In genomic region chr10:2023687-2024086, GRCh38 we compare ENCODE assay signal across 39 cellular contexts.
"Had no signal": no experiment of that assay in that cellular context is flagged by ENCODE, and none has a peak within 500 bp of the region (broad histone marks: within the 10 kb centered on the region; RNA-seq: fewer than 3 reads in every experiment).

No MANE protein-coding gene starts in this region.

- H3K4me1 Mint-ChIP-seq: activated naive CD4-positive, alpha-beta T cell treated with anti-CD3 and anti-CD28 coated beads, Interleukin-2, amount 10 ng/mL, durations not matched to agents 7 days and 5 days; activated naive CD4-positive, alpha-beta T cell treated with anti-CD3 and anti-CD28 coated beads, Interleukin-2, amount 50 U/mL, for 24 hours; activated naive CD8-positive, alpha-beta T cell treated with anti-CD3 and anti-CD28 coated beads for 36 hours; activated naive CD8-positive, alpha-beta T cell treated with anti-CD3 and anti-CD28 coated beads, Interleukin-2, amount 10 ng/mL, durations not matched to agents 7 days and 5 days; activated naive CD8-positive, alpha-beta T cell treated with anti-CD3 and anti-CD28 coated beads, Interleukin-2, amount 50 U/mL, for 24 hours; activated T-helper 17 cell treated with anti-CD3 and anti-CD28 coated beads, Interleukin-2, amount 50 U/mL, for 72 hours; central memory CD8-positive, alpha-beta T cell had no signal

- DNase-seq: activated effector memory CD4-positive, alpha-beta T cell treated with anti-CD3 and anti-CD28 coated beads, Interleukin-2, amount 50 U/mL, for 16 hours; activated effector memory CD4-positive, alpha-beta T cell treated with Interleukin-2 at 50 U/mL for 16 hours; activated gamma-delta T cell; activated gamma-delta T cell treated with Interleukin-2 at 50 U/mL for 16 hours; activated naive CD4-positive, alpha-beta T cell; activated naive CD4-positive, alpha-beta T cell treated with anti-CD3 and anti-CD28 coated beads for 36 hours; activated naive CD4-positive, alpha-beta T cell treated with anti-CD3 and anti-CD28 coated beads, Interleukin-2, amount 10 ng/mL, durations not matched to agents 7 days and 5 days; activated naive CD4-positive, alpha-beta T cell treated with anti-CD3 and anti-CD28 coated beads, Interleukin-2, amount 50 U/mL, for 16 hours; activated naive CD4-positive, alpha-beta T cell treated with Interleukin-2 at 50 U/mL for 16 hours; activated naive CD8-positive, alpha-beta T cell treated with anti-CD3 and anti-CD28 coated beads for 36 hours; activated naive CD8-positive, alpha-beta T cell treated with anti-CD3 and anti-CD28 coated beads, Interleukin-2, amount 10 ng/mL, durations not matched to agents 7 days and 5 days; activated naive CD8-positive, alpha-beta T cell treated with anti-CD3 and anti-CD28 coated beads, Interleukin-2, amount 50 U/mL, for 24 hours; activated T-cell treated with anti-CD3 and anti-CD28 coated beads for 4 hours; activated T-cell treated with anti-CD3 and anti-CD28 coated beads, Interleukin-2, amount 50 U/mL, for 1 hour; activated T-cell treated with anti-CD3 and anti-CD28 coated beads, Interleukin-2, amount 50 U/mL, for 24 hours; activated T-cell treated with anti-CD3 and anti-CD28 coated beads, Interleukin-2, amount 50 U/mL, for 4 hours; activated T-cell treated with anti-CD3 and anti-CD28 coated beads, Interleukin-2, amount 50 U/mL, for 48 hours; activated T-cell treated with anti-CD3 and anti-CD28 coated beads, Interleukin-2, amount 50 U/mL, for 72 hours; adrenal gland; amniotic stem cell; amygdala; anterior cingulate cortex; aorta; body of pancreas; brain microvascular endothelial cell; caudate nucleus; central memory CD4-positive, alpha-beta T cell; cerebellar nuclear complex had no signal

- H3K36me3 Mint-ChIP-seq: activated naive CD4-positive, alpha-beta T cell treated with anti-CD3 and anti-CD28 coated beads, Interleukin-2, amount 10 ng/mL, durations not matched to agents 7 days and 5 days; activated naive CD4-positive, alpha-beta T cell treated with anti-CD3 and anti-CD28 coated beads, Interleukin-2, amount 50 U/mL, for 24 hours; activated naive CD4-positive, alpha-beta T cell treated with anti-CD3 and anti-CD28 coated beads, Interleukin-2, amount 50 U/mL, for 72 hours; activated naive CD8-positive, alpha-beta T cell; activated naive CD8-positive, alpha-beta T cell treated with anti-CD3 and anti-CD28 coated beads for 36 hours; activated naive CD8-positive, alpha-beta T cell treated with anti-CD3 and anti-CD28 coated beads, Interleukin-2, amount 10 ng/mL, durations not matched to agents 7 days and 5 days; brain had no signal

- H3K27ac ChIP-seq: adrenal gland, ascending aorta, body of pancreas, brain microvascular endothelial cell, breast epithelium, cardiac muscle cell had no signal

- H3K4me3 ChIP-seq: adrenal gland, ascending aorta, body of pancreas, breast epithelium, cardiac muscle cell had no signal

- H3K4me3 Mint-ChIP-seq: activated naive CD4-positive, alpha-beta T cell treated with anti-CD3 and anti-CD28 coated beads for 36 hours; activated naive CD4-positive, alpha-beta T cell treated with anti-CD3 and anti-CD28 coated beads, Interleukin-2, amount 10 ng/mL, durations not matched to agents 7 days and 5 days; activated naive CD4-positive, alpha-beta T cell treated with anti-CD3 and anti-CD28 coated beads, Interleukin-2, amount 50 U/mL, for 24 hours; activated naive CD8-positive, alpha-beta T cell; activated naive CD8-positive, alpha-beta T cell treated with anti-CD3 and anti-CD28 coated beads for 36 hours; activated naive CD8-positive, alpha-beta T cell treated with anti-CD3 and anti-CD28 coated beads, Interleukin-2, amount 10 ng/mL, durations not matched to agents 7 days and 5 days; activated naive CD8-positive, alpha-beta T cell treated with anti-CD3 and anti-CD28 coated beads, Interleukin-2, amount 50 U/mL, for 24 hours; activated T-cell treated with anti-CD3 and anti-CD28 coated beads, Interleukin-2, amount 50 U/mL, for 24 hours; activated T-cell treated with anti-CD3 and anti-CD28 coated beads, Interleukin-2, amount 50 U/mL, for 4 hours; activated T-cell treated with anti-CD3 and anti-CD28 coated beads, Interleukin-2, amount 50 U/mL, for 72 hours; activated T-helper 1 cell treated with anti-CD3 and anti-CD28 coated beads, Interleukin-12 subunit alpha, Interleukin-12 subunit beta, Interleukin-2, Interleukin-4 antibody, amounts not matched to agents 30 ng/mL and 10 ng/mL and 1 ng/mL, durations not matched to agents 14 hours and 24 hours and 36 hours; activated T-helper 17 cell treated with anti-CD3 and anti-CD28 coated beads, Interleukin-2, amount 50 U/mL, for 72 hours; brain; central memory CD8-positive, alpha-beta T cell had no signal

- H3K36me3 ChIP-seq: adrenal gland, ascending aorta, brain microvascular endothelial cell, breast epithelium, cardiac muscle cell had no signal

- ATAC-seq: activated naive CD4-positive, alpha-beta T cell treated with anti-CD3 and anti-CD28 coated beads, Interleukin-2, amount 50 U/mL, for 72 hours; activated naive CD8-positive, alpha-beta T cell treated with anti-CD3 and anti-CD28 coated beads, Interleukin-2, amount 50 U/mL, for 24 hours; activated T-cell treated with anti-CD3 and anti-CD28 coated beads, Interleukin-2, amount 50 U/mL, for 4 hours; activated T-cell treated with anti-CD3 and anti-CD28 coated beads, Interleukin-2, amount 50 U/mL, for 72 hours; activated T-helper 17 cell treated with anti-CD3 and anti-CD28 coated beads, Interleukin-2, amount 50 U/mL, for 72 hours; body of pancreas had no signal

- H3K27ac Mint-ChIP-seq: activated naive CD4-positive, alpha-beta T cell treated with anti-CD3 and anti-CD28 coated beads for 36 hours; activated naive CD4-positive, alpha-beta T cell treated with anti-CD3 and anti-CD28 coated beads, Interleukin-2, amount 10 ng/mL, durations not matched to agents 7 days and 5 days; activated naive CD4-positive, alpha-beta T cell treated with anti-CD3 and anti-CD28 coated beads, Interleukin-2, amount 50 U/mL, for 24 hours; activated naive CD4-positive, alpha-beta T cell treated with anti-CD3 and anti-CD28 coated beads, Interleukin-2, amount 50 U/mL, for 72 hours; activated naive CD8-positive, alpha-beta T cell; activated naive CD8-positive, alpha-beta T cell treated with anti-CD3 and anti-CD28 coated beads for 36 hours; activated naive CD8-positive, alpha-beta T cell treated with anti-CD3 and anti-CD28 coated beads, Interleukin-2, amount 10 ng/mL, durations not matched to agents 7 days and 5 days; activated naive CD8-positive, alpha-beta T cell treated with anti-CD3 and anti-CD28 coated beads, Interleukin-2, amount 50 U/mL, for 24 hours; activated T-cell treated with anti-CD3 and anti-CD28 coated beads, Interleukin-2, amount 50 U/mL, for 24 hours; activated T-cell treated with anti-CD3 and anti-CD28 coated beads, Interleukin-2, amount 50 U/mL, for 72 hours; activated T-helper 1 cell treated with anti-CD3 and anti-CD28 coated beads, Interleukin-12 subunit alpha, Interleukin-12 subunit beta, Interleukin-2, Interleukin-4 antibody, amounts not matched to agents 30 ng/mL and 10 ng/mL and 1 ng/mL, durations not matched to agents 14 hours and 24 hours and 36 hours; activated T-helper 17 cell treated with anti-CD3 and anti-CD28 coated beads, Interleukin-2, amount 50 U/mL, for 72 hours; activated T-helper 2 cell treated with anti-CD3 and anti-CD28 coated beads, Interferon-gamma antibody, Interleukin-2, Interleukin-4, amounts not matched to agents 10 μg/mL and 5 μg/mL and 100 μg/mL, durations not matched to agents 14 hours and 24 hours and 36 hours had no signal

- H3K4me1 ChIP-seq: adrenal gland, ascending aorta, body of pancreas, breast epithelium had no signal

- H3K27me3 ChIP-seq: adrenal gland, ascending aorta, body of pancreas, brain microvascular endothelial cell, cardiac muscle cell had no signal

- H3K27me3 Mint-ChIP-seq: activated naive CD8-positive, alpha-beta T cell treated with anti-CD3 and anti-CD28 coated beads for 36 hours; activated naive CD8-positive, alpha-beta T cell treated with anti-CD3 and anti-CD28 coated beads, Interleukin-2, amount 10 ng/mL, durations not matched to agents 7 days and 5 days; activated naive CD8-positive, alpha-beta T cell treated with anti-CD3 and anti-CD28 coated beads, Interleukin-2, amount 50 U/mL, for 24 hours; central memory CD8-positive, alpha-beta T cell had no signal

- H3K9me3 ChIP-seq: adrenal gland, ascending aorta, body of pancreas had no signal

- H3K9me3 Mint-ChIP-seq: activated naive CD4-positive, alpha-beta T cell treated with anti-CD3 and anti-CD28 coated beads for 36 hours; activated naive CD4-positive, alpha-beta T cell treated with anti-CD3 and anti-CD28 coated beads, Interleukin-2, amount 50 U/mL, for 24 hours; activated naive CD4-positive, alpha-beta T cell treated with anti-CD3 and anti-CD28 coated beads, Interleukin-2, amount 50 U/mL, for 72 hours; activated naive CD8-positive, alpha-beta T cell treated with anti-CD3 and anti-CD28 coated beads for 36 hours; activated naive CD8-positive, alpha-beta T cell treated with anti-CD3 and anti-CD28 coated beads, Interleukin-2, amount 10 ng/mL, durations not matched to agents 7 days and 5 days; activated naive CD8-positive, alpha-beta T cell treated with anti-CD3 and anti-CD28 coated beads, Interleukin-2, amount 50 U/mL, for 24 hours; activated T-cell treated with anti-CD3 and anti-CD28 coated beads, Interleukin-2, amount 50 U/mL, for 24 hours; activated T-cell treated with anti-CD3 and anti-CD28 coated beads, Interleukin-2, amount 50 U/mL, for 4 hours; activated T-cell treated with anti-CD3 and anti-CD28 coated beads, Interleukin-2, amount 50 U/mL, for 72 hours; activated T-helper 1 cell treated with anti-CD3 and anti-CD28 coated beads, Interleukin-12 subunit alpha, Interleukin-12 subunit beta, Interleukin-2, Interleukin-4 antibody, amounts not matched to agents 30 ng/mL and 10 ng/mL and 1 ng/mL, durations not matched to agents 14 hours and 24 hours and 36 hours; activated T-helper 17 cell treated with anti-CD3 and anti-CD28 coated beads, Interleukin-2, amount 50 U/mL, for 72 hours; activated T-helper 2 cell treated with anti-CD3 and anti-CD28 coated beads, Interferon-gamma antibody, Interleukin-2, Interleukin-4, amounts not matched to agents 10 μg/mL and 5 μg/mL and 100 μg/mL, durations not matched to agents 14 hours and 24 hours and 36 hours; brain; central memory CD8-positive, alpha-beta T cell had no signal
